In the genomic region with DNA sequence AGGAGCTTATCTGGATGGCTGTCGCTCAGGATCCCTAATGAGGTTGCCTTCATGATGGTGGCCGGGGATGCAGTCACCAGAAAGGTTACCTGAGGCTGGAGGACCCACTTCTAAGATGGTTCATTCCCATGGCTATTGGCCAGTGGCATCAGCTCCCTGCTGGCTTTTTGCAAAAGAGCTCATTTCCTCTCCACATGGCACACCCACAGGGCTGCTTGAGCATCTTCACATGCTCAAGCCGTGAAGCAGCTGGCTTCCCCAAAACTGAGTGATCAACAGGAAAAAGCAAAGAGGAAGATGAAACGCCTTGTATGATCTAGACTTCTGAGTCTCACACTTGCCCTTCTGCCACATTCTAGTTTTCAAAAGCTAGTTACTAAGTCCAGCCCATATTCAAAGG, we compare ENCODE assay signal across 21 cellular contexts.
DNase-seq lines count a peak whose midpoint lies in the region; FAIRE-seq and TF ChIP-seq lines count a peak whose summit lies in the region.
"Had no signal": no experiment of that assay in that cellular context is flagged by ENCODE, and none has a peak within 500 bp of the region (broad histone marks: within the 10 kb centered on the region; RNA-seq: fewer than 3 reads in every experiment).

No MANE protein-coding gene starts in this region.

- FAIRE-seq in GM12891 (lab: Jason Lieb, UNC): no peak
- FAIRE-seq: GM18507 had no signal

- DNase-seq in SIG-M5 treated with dmso at 0.1 percent for 504 hours (lab: John Stamatoyannopoulos, UW; ENCODE audit: unreplicated experiment) (peak; percentile 23), SIG-M5 (lab: John Stamatoyannopoulos, UW) (no peak), NCI-H446 (lab: John Stamatoyannopoulos, UW) (peak; percentile 55 to 82), cerebellum (ENCODE audit: low spot score) (peak; percentile 3), superior temporal gyrus (ENCODE audit: extremely low spot score) (peak; percentile 42), COLO829 (ENCODE audit: low spot score) (no peak), iPS-NIHi7 (ENCODE audit: extremely low spot score) (no peak), GM12891 (ENCODE audit: insufficient read length, low spot score) (no peak)
- DNase-seq: ACHN; activated CD8-positive, alpha-beta T cell treated with anti-CD3 and anti-CD28 coated beads for 36 hours; activated T-cell treated with anti-CD3 and anti-CD28 coated beads, Interleukin-2, amount 50 U/mL, for 4 hours; CD8-positive, alpha-beta T cell; cortex of kidney; DMS79 treated with DMSO at 0.1 percent for 48 hours; foreskin keratinocyte; GM23248; NCI-H1092 treated with DMSO at 0.1 percent for 48 hours; NCI-H2107; NCI-H82; WERI-Rb-1 had no signal

- no peak for TF ChIP-seq POLR2A in GM12891 (IDR thresholded peaks at IDR 0.05; ENCODE audit: low read depth, low read length)

TF ChIP-seq in GM12891, 5 proteins besides CTCF, POLR2A, EP300 and RAD21:
- no peak for TF ChIP-seq POLR2AphosphoS5 (IDR thresholded peaks at IDR 0.05; ENCODE audit: low read depth, low read length)
- TF ChIP-seq SPI1 (IDR thresholded peaks at IDR 0.05; ENCODE audit: low read depth, low read length): no peak
- TF ChIP-seq POU2F2 (IDR thresholded peaks at IDR 0.05; ENCODE audit: low read depth, low read length): no peak

Comparison
In these comparisons a context has a peak if more than half of its experiments do, and no peak if none do; other contexts are left out.
1. DNase-seq: peak in SIG-M5 treated with dmso at 0.1 percent for 504 hours (single experiment), NCI-H446 (2 of 2), cerebellum (single experiment) and superior temporal gyrus (single experiment); none in SIG-M5 (single experiment), COLO829 (single experiment), iPS-NIHi7 (single experiment) and GM12891 (single experiment).